ENCODE assay signal across 17 cellular contexts in the genomic region with DNA sequence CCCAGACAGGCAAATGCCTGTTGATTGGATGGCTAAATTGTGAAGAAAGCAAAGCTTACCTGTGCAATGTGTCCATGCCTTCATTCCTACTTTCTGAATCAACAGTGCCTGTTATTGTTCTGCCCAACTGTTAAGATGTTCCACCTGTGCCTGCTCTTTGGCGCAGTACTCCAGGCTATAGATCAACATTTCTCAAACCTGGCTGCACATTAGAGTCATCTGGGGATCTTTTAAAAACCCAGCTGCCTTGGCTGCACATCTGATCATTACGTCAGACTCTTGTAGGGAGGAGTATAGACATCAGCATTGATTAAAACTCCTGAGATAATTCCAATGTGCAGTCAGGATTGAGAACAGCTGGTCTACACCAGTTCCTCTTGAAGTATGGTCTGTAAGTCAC. TPM values are rescaled to one million over a fixed set of nuclear protein-coding genes. Genes with fewer than 3 reads are reported as not detected.
DNase-seq lines count a peak whose midpoint lies in the region; ATAC-seq, FAIRE-seq and TF ChIP-seq lines count a peak whose summit lies in the region.
"Had no signal": no experiment of that assay in that cellular context is flagged by ENCODE, and none has a peak within 500 bp of the region (broad histone marks: within the 10 kb centered on the region; RNA-seq: fewer than 3 reads in every experiment).

No MANE protein-coding gene starts in this region.

- no peaks in the 10 kb centered on the region for H3K9me3 ChIP-seq in liver (ENCODE audit: control insufficient read depth in 4 of 4, low read length in 3 of 4)
- H3K9me3 ChIP-seq in HepG2 (ENCODE audit: low read length) = no peaks in the 10 kb centered on the region
- H3K9me3 ChIP-seq in mammary epithelial cell (replicated peaks; ENCODE audit: insufficient read depth, low read length) = no peaks in the 10 kb centered on the region
- no peaks in the 10 kb centered on the region for H3K9me3 ChIP-seq in WERI-Rb-1 (ENCODE audit: severe bottlenecking)
- H3K9me3 ChIP-seq: BLaER1 had no signal

- H3K36me3 ChIP-seq in liver (ENCODE audit: control insufficient read depth in 4 of 4, insufficient read depth in 3 of 4, low read depth in 1 of 4, low read length in 3 of 4) = no peaks in the 10 kb centered on the region
- no peaks in the 10 kb centered on the region for H3K36me3 ChIP-seq in HepG2 (replicated peaks in 1 of 2; ENCODE audit: control insufficient read depth in 1 of 2, insufficient read depth in 2 of 2, low read length in 2 of 2)
- no peaks in the 10 kb centered on the region for H3K36me3 ChIP-seq in mammary epithelial cell (ENCODE audit: insufficient read depth, low read length)
- H3K36me3 ChIP-seq in WERI-Rb-1 = no peaks in the 10 kb centered on the region
- H3K36me3 ChIP-seq in brain microvascular endothelial cell (replicated peaks) = no peaks in the 10 kb centered on the region

- in situ Hi-C loops in HepG2 (cut with HindIII; ENCODE audit: extremely low pct_ligation_motif_present, low pct_unique_long_range_greater_than_20kb) = no loop called here
- in situ Hi-C loops in mammary epithelial cell (cut with MboI; ENCODE audit: low sequenced_read_pairs in 2 of 2) = loop anchor here in 1 of 2 donors (5.0 to 10.0 kb wide), 2 partner anchors 309 to 496 kb away; no protein-coding TSS in a partner anchor
- in situ Hi-C loops in brain microvascular endothelial cell (cut with HindIII; ENCODE audit: low pct_ligation_motif_present, low sequenced_read_pairs) = no loop called here

- H3K27me3 ChIP-seq in liver (ENCODE audit: control insufficient read depth in 4 of 4, insufficient read depth in 4 of 4, low read length in 3 of 4) (no peaks in the 10 kb centered on the region), HepG2 (ENCODE audit: control insufficient read depth in 1 of 2, insufficient read depth in 2 of 2, low read length in 2 of 2) (no peaks in the 10 kb centered on the region), mammary epithelial cell (ENCODE audit: insufficient read depth, low read length) (no peaks in the 10 kb centered on the region), WERI-Rb-1 (ENCODE audit: insufficient read depth, low read depth, severe bottlenecking) (no peaks in the 10 kb centered on the region), brain microvascular endothelial cell (replicated peaks) (no peaks in the 10 kb centered on the region)
- H3K27me3 ChIP-seq: BLaER1 had no signal

- intact Hi-C loops in HepG2 (cut with micrococcal nuclease; ENCODE audit: unreplicated experiment) (no loop called here), mammary epithelial cell (cut with micrococcal nuclease) (loop anchor here (2.0 to 10.0 kb wide), 4 partner anchors 68 to 496 kb away; partner anchors contain the start of gene ZC3H13)

- TF ChIP-seq CTCF in liver (IDR thresholded peaks at IDR 0.05; ENCODE audit: low read depth, low read length, missing input control) = no peak
- TF ChIP-seq CTCF in HepG2 (CRISPR knock-in tag; IDR thresholded peaks at IDR 0.05) = no peak
- no peak for TF ChIP-seq CTCF in mammary epithelial cell (conservative IDR thresholded peaks at IDR 0.05 in 1 of 2, IDR thresholded peaks at IDR 0.05 in 1 of 2; ENCODE audit: extremely low read depth in 1 of 2, insufficient read depth in 1 of 2, low read depth in 1 of 2, low read length in 2 of 2)
- TF ChIP-seq CTCF in WERI-Rb-1 (IDR thresholded peaks at IDR 0.05; ENCODE audit: low read depth, low read length) = no peak
- no peak for TF ChIP-seq CTCF in brain microvascular endothelial cell (IDR thresholded peaks at IDR 0.05; ENCODE audit: low read depth, low read length, missing control alignments)

- H3K27ac ChIP-seq in liver (ENCODE audit: low read depth in 1 of 2, low read length in 2 of 2) (peak overlapping the region; percentile 9 to 94), HepG2 (ENCODE audit: extremely low read length, insufficient read depth, low read length) (no peak overlapping the region), mammary epithelial cell (ENCODE audit: insufficient read depth, low read depth, low read length) (no peak overlapping the region), WERI-Rb-1 (no peak overlapping the region), brain microvascular endothelial cell (no peak overlapping the region)
- H3K27ac ChIP-seq: BLaER1 had no signal

- DNase-seq in HepG2 (ENCODE audit: low spot score) (no peak), mammary epithelial cell (peak; percentile 44), left lobe of liver (ENCODE audit: low spot score) (peak; percentile 79), WERI-Rb-1 (no peak), brain microvascular endothelial cell (no peak)
- DNase-seq in activated CD4-positive, CD25-positive, alpha-beta regulatory T cell (lab: John Stamatoyannopoulos, UW) = no peak
- DNase-seq: DMS153, H7, NCI-H1105 treated with DMSO at 0.1 percent for 48 hours, NCI-H187, NCI-H2171, NCI-H446 treated with DMSO at 0.1 percent for 48 hours, NCI-H748 treated with DMSO at 0.1 percent for 48 hours, SHP77 had no signal

- no TSS peak for BruUV-seq in HepG2 (replicated peaks; lab: Mats Ljungman, UMichigan)
- no TSS peak for BruUV-seq in mammary epithelial cell (replicated peaks; lab: Mats Ljungman, UMichigan)

- no peak overlapping the region for H2AFZ ChIP-seq in HepG2 (ENCODE audit: low read length)
- no peak overlapping the region for H2AFZ ChIP-seq in mammary epithelial cell (ENCODE audit: low read depth, low read length)

- POLR2A ChIA-PET in HepG2 (lab: Yijun Ruan, JAX) = no interaction called here

- 45% methylated on average over 2 of the region's 2 CpGs for WGBS in liver
- WGBS in HepG2 (ENCODE audit: low lambda C conversion rate) = 94% methylated on average over 2 of the region's 2 CpGs
- WGBS in mammary epithelial cell (ENCODE audit: low coverage, missing lambda C conversion rate) = 44% methylated on average over 2 of the region's 2 CpGs

- ATAC-seq in HepG2 = no peak
- ATAC-seq in left lobe of liver = peak; percentile 61
- ATAC-seq: Panc1 had no signal

- CTCF ChIA-PET in HepG2 (lab: Yijun Ruan, JAX; ENCODE audit: low intra/inter-chr PET ratio, low total read pairs) = no interaction called here
- CTCF ChIA-PET in mammary epithelial cell (lab: Charles Lee; ENCODE audit: low non-redundant PET) = no interaction called here

- no peak for TF ChIP-seq RAD21 in liver (IDR thresholded peaks at IDR 0.05)
- TF ChIP-seq RAD21 in HepG2 (CRISPR knock-in tag; IDR thresholded peaks at IDR 0.05) = no peak

- no peaks in the 10 kb centered on the region for H4K20me1 ChIP-seq in HepG2 (ENCODE audit: insufficient read depth, low read length)
- no peaks in the 10 kb centered on the region for H4K20me1 ChIP-seq in mammary epithelial cell (ENCODE audit: insufficient read depth, low read length)

- H3K79me2 ChIP-seq in HepG2 (ENCODE audit: insufficient read depth, low read length) (no peaks in the 10 kb centered on the region), mammary epithelial cell (ENCODE audit: insufficient read depth, low read length) (no peaks in the 10 kb centered on the region)

- no peak for TF ChIP-seq EP300 in HepG2 (IDR thresholded peaks at IDR 0.05; ENCODE audit: low read depth in 2 of 2, low read length in 2 of 2)
- TF ChIP-seq EP300 in HepG2 (CRISPR knock-in tag; IDR thresholded peaks at IDR 0.05; ENCODE audit: borderline replicate concordance) = no peak

- H3K4me3 ChIP-seq in liver (ENCODE audit: low read depth in 1 of 3, low read length in 3 of 3) (peak overlapping the region in 1 of 3 donors; percentile 59), HepG2 (replicated peaks in 1 of 3; ENCODE audit: insufficient read depth in 1 of 3, low read depth in 2 of 3, low read length in 3 of 3) (no peak overlapping the region), mammary epithelial cell (replicated peaks in 1 of 3; ENCODE audit: insufficient read depth in 1 of 3, low read depth in 2 of 3, low read length in 3 of 3) (no peak overlapping the region), WERI-Rb-1 (ENCODE audit: low read depth, low read length) (no peak overlapping the region), brain microvascular endothelial cell (ENCODE audit: low read depth, low read length) (no peak overlapping the region)
- H3K4me3 ChIP-seq: BLaER1 had no signal

- no peak overlapping the region for H3K9ac ChIP-seq in liver (ENCODE audit: low read depth in 1 of 2, low read length in 2 of 2)
- H3K9ac ChIP-seq in HepG2 (ENCODE audit: insufficient read depth, low read depth, low read length) = no peak overlapping the region
- no peak overlapping the region for H3K9ac ChIP-seq in mammary epithelial cell (ENCODE audit: insufficient read depth, low read length)
- H3K9ac ChIP-seq: BLaER1 had no signal

- no peak overlapping the region for H3K4me2 ChIP-seq in HepG2 (ENCODE audit: low read depth, low read length)
- H3K4me2 ChIP-seq in mammary epithelial cell (ENCODE audit: insufficient read depth, low read depth, low read length) = no peak overlapping the region
- H3K4me2 ChIP-seq: BLaER1 had no signal

- dilution Hi-C loops in mammary epithelial cell (cut with HindIII; ENCODE audit: low sequenced_read_pairs) = no loop called here

- no peak for TF ChIP-seq POLR2A in HepG2 (IDR thresholded peaks at IDR 0.05; ENCODE audit: insufficient read depth in 1 of 2, low read depth in 2 of 2, low read length in 2 of 2)

- no peak for FAIRE-seq in HepG2 (lab: Jason Lieb, UNC)

- peaks cover 6 to 50% (median 31%) of the 10 kb centered on the region in 4 donors for H3K4me1 ChIP-seq in liver (ENCODE audit: control insufficient read depth in 4 of 4, insufficient read depth in 4 of 4, low read length in 3 of 4)
- H3K4me1 ChIP-seq in HepG2 (ENCODE audit: insufficient read depth, low read length) = peaks cover 37% of the 10 kb centered on the region
- H3K4me1 ChIP-seq in mammary epithelial cell (ENCODE audit: insufficient read depth, low read length) = peaks cover 15% of the 10 kb centered on the region

RNA-seq across cellular contexts. Expression of gene CPB2, which starts 16.2 kb away (rescaled TPM):
- total RNA-seq in liver = 100 to 1,000 TPM; 175 to 997 TPM
- polyA plus RNA-seq in liver = 100 to 1,000 TPM; 487 to 522 TPM
- total RNA-seq in HepG2 (2016; rRNA removed; fragmentation: Illumina TruSeq; extraction: Trizol) = 94.9 and 140 TPM in 2 replicates
- total RNA-seq in HepG2 (2016; cell fraction: cytosol; rRNA removed; fragmentation: Illumina TruSeq; extraction: Trizol; ENCODE audit: low read depth) = 21.4 and 24.4 TPM in 2 replicates
- 83.3 and 138 TPM in 2 replicates for total RNA-seq in HepG2 (2016; cell fraction: insoluble cytoplasmic fraction; rRNA removed; fragmentation: Illumina TruSeq; extraction: Trizol)
- total RNA-seq in HepG2 (2016; cell fraction: membrane; rRNA removed; fragmentation: Illumina TruSeq; extraction: Trizol) = 39.7 and 47.6 TPM in 2 replicates
- 117 and 140 TPM in 2 replicates for total RNA-seq in HepG2 (2016; cell fraction: nucleus; rRNA removed; fragmentation: Illumina TruSeq; extraction: Trizol)
- polyA plus RNA-seq in HepG2 (2011; rRNA removed) = 81.9 and 125 TPM in 2 replicates
- 60.5 and 82.0 TPM in 2 replicates for polyA plus RNA-seq in HepG2 (2011; cell fraction: cytosol; rRNA removed)
- 35.1 and 37.2 TPM in 2 replicates for polyA plus RNA-seq in HepG2 (2011; cell fraction: nucleus; rRNA removed)
- 75.4 and 132 TPM in 2 replicates for polyA plus RNA-seq in HepG2 (2012)
- 17.6 and 19.3 TPM in 2 replicates for polyA plus RNA-seq in HepG2 (2016; cell fraction: cytosol; fragmentation: Illumina TruSeq; extraction: Trizol; ENCODE audit: low read depth)
- 78.1 and 84.4 TPM in 2 replicates for polyA plus RNA-seq in HepG2 (2016; cell fraction: insoluble cytoplasmic fraction; fragmentation: Illumina TruSeq; extraction: Trizol; ENCODE audit: low read depth)
- polyA plus RNA-seq in HepG2 (2016; cell fraction: membrane; fragmentation: Illumina TruSeq; extraction: Trizol; ENCODE audit: low read depth) = 31.9 and 36.1 TPM in 2 replicates
- polyA plus RNA-seq in HepG2 (2016; cell fraction: nucleus; fragmentation: Illumina TruSeq; extraction: Trizol; ENCODE audit: insufficient read depth, low read depth) = 154 and 161 TPM in 2 replicates
- polyA minus RNA-seq in HepG2 (2011; rRNA and poly(A)+ RNA removed; ENCODE audit: low replicate concordance) = 53.0 TPM in 1 of 2 replicates, not detected in the other
- 58.8 and 59.0 TPM in 2 replicates for polyA minus RNA-seq in HepG2 (2011; cell fraction: cytosol; rRNA and poly(A)+ RNA removed)
- polyA minus RNA-seq in HepG2 (2011; cell fraction: nucleus; rRNA and poly(A)+ RNA removed) = 70.9 and 76.8 TPM in 2 replicates
- total RNA-seq in mammary epithelial cell = not detected
- polyA plus RNA-seq in mammary epithelial cell = not detected
- polyA minus RNA-seq in mammary epithelial cell = not detected
- 607 TPM for total RNA-seq in left lobe of liver
- total RNA-seq: H7 had no signal

Comparison
In these comparisons a context has a peak if more than half of its experiments do, and no peak if none do; other contexts are left out.
1. H3K27ac ChIP-seq: peak in liver (2 of 2); none in HepG2 (single experiment), mammary epithelial cell (single experiment), WERI-Rb-1 (single experiment) and brain microvascular endothelial cell (single experiment).
2. DNase-seq: peak in mammary epithelial cell (single experiment) and left lobe of liver (single experiment); none in HepG2 (single experiment), activated CD4-positive, CD25-positive, alpha-beta regulatory T cell (0 of 4), WERI-Rb-1 (single experiment) and brain microvascular endothelial cell (single experiment).
3. RNA of gene CPB2, which starts 16.2 kb away (total RNA-seq): 175 to 997 TPM in liver, 607 TPM in left lobe of liver (single experiment) and 21.4 to 140 TPM in HepG2; not detected in mammary epithelial cell; every median in the first group is over 10 times any median in the second.